24 cellular contexts compared by ENCODE assay signal in genomic region chr17:15092762-15093161, GRCh38.
DNase-seq lines count a peak whose midpoint lies in the region; ATAC-seq and TF ChIP-seq lines count a peak whose summit lies in the region.
"Had no signal": no experiment of that assay in that cellular context is flagged by ENCODE, and none has a peak within 500 bp of the region (broad histone marks: within the 10 kb centered on the region; RNA-seq: fewer than 3 reads in every experiment).

No MANE protein-coding gene starts in this region.

- H3K36me3 Mint-ChIP-seq in mesothelial cell of epicardium, result no peaks in the 10 kb centered on the region
- H3K36me3 Mint-ChIP-seq: CD4-positive, CD25-positive, alpha-beta regulatory T cell; IgD-negative memory B cell; memory B cell; type B pancreatic cell had no signal

- no peak overlapping the region for H2BK5ac ChIP-seq in mesendoderm (ENCODE audit: low read length)

- peak; percentile 6 for DNase-seq in NCI-H1105 treated with DMSO at 0.1 percent for 48 hours (lab: John Stamatoyannopoulos, UW)
- no peak for DNase-seq in NCI-H1105 (lab: John Stamatoyannopoulos, UW)
- DNase-seq in RWPE2 (ENCODE audit: low spot score), result no peak
- peak; percentile 2 for DNase-seq in fibroblast of the conjunctiva (ENCODE audit: low read depth)
- peak; percentile 32 for DNase-seq in skeletal muscle cell (ENCODE audit: low read depth)
- no peak for DNase-seq in mesendoderm
- no peak for DNase-seq in mesothelial cell of epicardium (ENCODE audit: low spot score in 2 of 2, unreplicated experiment in 2 of 2)
- DNase-seq: activated CD4-positive, CD25-positive, alpha-beta regulatory T cell; CD4-positive, CD25-positive, alpha-beta regulatory T cell; DND-41; effector memory CD8-positive, alpha-beta T cell; gastrocnemius medialis; NCI-H2029; NCI-H524; right lobe of liver; stimulated activated CD4-positive, alpha-beta T cell treated with anti-CD3 and anti-CD28 coated beads, Interleukin-1b, Interleukin-23, amount 100 ng/mL, for 48 hours; stimulated activated naive CD8-positive, alpha-beta T cell treated with anti-CD3 and anti-CD28 coated beads, Interleukin-15, amount 100 ng/mL, for 72 hours had no signal

- H2BK15ac ChIP-seq in mesendoderm (replicated peaks; ENCODE audit: low read depth), result no peak overlapping the region

- H3K27me3 ChIP-seq in RWPE2 (ENCODE audit: insufficient read depth, poor library complexity, severe bottlenecking) (peaks cover 26% of the 10 kb centered on the region), mesendoderm (ENCODE audit: insufficient read depth, low read length, poor library complexity) (no peaks in the 10 kb centered on the region)
- H3K27me3 ChIP-seq: gastrocnemius medialis, neutrophil, right lobe of liver had no signal

- H3K4me1 ChIP-seq in RWPE2 (ENCODE audit: insufficient read depth, poor library complexity, severe bottlenecking) (no peaks in the 10 kb centered on the region), mesendoderm (ENCODE audit: control insufficient read depth, low read depth, low read length) (no peaks in the 10 kb centered on the region)
- H3K4me1 ChIP-seq: gastrocnemius medialis, right lobe of liver had no signal

- H4K5ac ChIP-seq in mesendoderm (ENCODE audit: low read length), result no peak overlapping the region

- TF ChIP-seq CTCF in RWPE2 (IDR thresholded peaks at IDR 0.05; ENCODE audit: poor library complexity, severe bottlenecking) (no peak), mesothelial cell of epicardium (IDR thresholded peaks at IDR 0.05; ENCODE audit: unreplicated experiment) (no peak)

- no peaks in the 10 kb centered on the region for H3K36me3 ChIP-seq in RWPE2 (ENCODE audit: low read depth)
- no peaks in the 10 kb centered on the region for H3K36me3 ChIP-seq in mesendoderm (ENCODE audit: control insufficient read depth, insufficient read depth, low read length)
- H3K36me3 ChIP-seq: gastrocnemius medialis, neutrophil, right lobe of liver had no signal

- H2AK5ac ChIP-seq in mesendoderm (ENCODE audit: low read length), result no peak overlapping the region

- no peak overlapping the region for H3K4me2 ChIP-seq in mesendoderm (ENCODE audit: low read length)

- H3K9ac ChIP-seq in mesendoderm (ENCODE audit: low read length), result no peak overlapping the region

- peaks cover 32% of the 10 kb centered on the region for H3K27me3 Mint-ChIP-seq in mesothelial cell of epicardium (ENCODE audit: low read depth)
- H3K27me3 Mint-ChIP-seq: IgD-negative memory B cell had no signal

- H3K4me1 Mint-ChIP-seq in mesothelial cell of epicardium, result no peaks in the 10 kb centered on the region
- H3K4me1 Mint-ChIP-seq: CD4-positive, CD25-positive, alpha-beta regulatory T cell; memory B cell; stimulated activated naive CD8-positive, alpha-beta T cell treated with anti-CD3 and anti-CD28 coated beads, Interleukin-15, amount 100 ng/mL, for 72 hours had no signal

- no peak overlapping the region for H3K27ac Mint-ChIP-seq in mesothelial cell of epicardium
- H3K27ac Mint-ChIP-seq: CD4-positive, CD25-positive, alpha-beta regulatory T cell; effector memory CD8-positive, alpha-beta T cell; IgD-negative memory B cell; memory B cell; T-helper 2 cell treated with Interferon-gamma antibody and Interleukin-4, amounts not matched to agents 5 μg/mL and 100 μg/mL, for 36 hours; type B pancreatic cell had no signal

- no peak overlapping the region for H3K4me3 Mint-ChIP-seq in mesothelial cell of epicardium
- H3K4me3 Mint-ChIP-seq: CD4-positive, CD25-positive, alpha-beta regulatory T cell; effector memory CD8-positive, alpha-beta T cell; IgD-negative memory B cell; memory B cell; stimulated activated naive CD8-positive, alpha-beta T cell treated with anti-CD3 and anti-CD28 coated beads, Interleukin-15, amount 100 ng/mL, for 72 hours; T-helper 2 cell treated with Interferon-gamma antibody and Interleukin-4, amounts not matched to agents 5 μg/mL and 100 μg/mL, for 36 hours; type B pancreatic cell had no signal

- no peak overlapping the region for H2BK120ac ChIP-seq in mesendoderm (ENCODE audit: low read depth, low read length)

- no peaks in the 10 kb centered on the region for H3K79me1 ChIP-seq in mesendoderm (ENCODE audit: low read length)

- H3K4ac ChIP-seq in mesendoderm (ENCODE audit: low read depth, low read length), result no peak overlapping the region

- no peak overlapping the region for H4K8ac ChIP-seq in mesendoderm (ENCODE audit: low read depth, low read length)

- H3K27ac ChIP-seq in RWPE2 (ENCODE audit: poor library complexity, severe bottlenecking) (no peak overlapping the region), mesendoderm (ENCODE audit: low read depth, low read length) (no peak overlapping the region)
- H3K27ac ChIP-seq: 22Rv1, gastrocnemius medialis, neutrophil, right lobe of liver had no signal

- H3K9me3 ChIP-seq in RWPE2 (ENCODE audit: severe bottlenecking), result no peaks in the 10 kb centered on the region
- H3K9me3 ChIP-seq: gastrocnemius medialis, neutrophil, right lobe of liver had no signal

- H3K23ac ChIP-seq in mesendoderm (ENCODE audit: low read length), result no peak overlapping the region

- no peaks in the 10 kb centered on the region for H3K9me3 Mint-ChIP-seq in mesothelial cell of epicardium
- H3K9me3 Mint-ChIP-seq: CD4-positive, CD25-positive, alpha-beta regulatory T cell; effector memory CD8-positive, alpha-beta T cell; stimulated activated naive CD8-positive, alpha-beta T cell treated with anti-CD3 and anti-CD28 coated beads, Interleukin-15, amount 100 ng/mL, for 72 hours; T-helper 2 cell treated with Interferon-gamma antibody and Interleukin-4, amounts not matched to agents 5 μg/mL and 100 μg/mL, for 36 hours; type B pancreatic cell had no signal

- no peaks in the 10 kb centered on the region for H3K79me2 ChIP-seq in mesendoderm (ENCODE audit: control insufficient read depth, insufficient read depth, low read length)

- H3K4me3 ChIP-seq in RWPE2 (ENCODE audit: severe bottlenecking) (no peak overlapping the region), skeletal muscle cell (ENCODE audit: low read depth, low read length) (no peak overlapping the region), mesendoderm (ENCODE audit: low read length) (no peak overlapping the region)
- H3K4me3 ChIP-seq: gastrocnemius medialis, right lobe of liver had no signal

- ATAC-seq in RWPE2 (ENCODE audit: low read depth) (peak; percentile 78), GM21619 (IDR thresholded peaks at IDR 0.05; ENCODE audit: unreplicated experiment) (no peak)
- ATAC-seq: effector memory CD8-positive, alpha-beta T cell; gastrocnemius medialis; right lobe of liver; stimulated activated naive CD8-positive, alpha-beta T cell treated with anti-CD3 and anti-CD28 coated beads, Interleukin-15, amount 100 ng/mL, for 72 hours had no signal

- H3K56ac ChIP-seq in mesendoderm (ENCODE audit: low read length), result no peak overlapping the region

- whole genome bisulfite sequencing in mesendoderm (ENCODE audit: extremely low coverage, insufficient coverage, low lambda C conversion rate), result no CpG with 5 or more reads among the region's 7 CpGs

- no peak overlapping the region for H3K18ac ChIP-seq in mesendoderm (ENCODE audit: low read length)

Comparison
In these comparisons a context has a peak if more than half of its experiments do, and no peak if none do; other contexts are left out.
1. DNase-seq: peak in NCI-H1105 treated with DMSO at 0.1 percent for 48 hours (single experiment), fibroblast of the conjunctiva (single experiment) and skeletal muscle cell (single experiment); none in NCI-H1105 (single experiment), RWPE2 (single experiment), mesendoderm (single experiment) and mesothelial cell of epicardium (0 of 2).